In genomic region chr6:127160484-127160883, GRCh38 we compare ENCODE assay signal across 28 cellular contexts. TPM values are rescaled to one million over a fixed set of nuclear protein-coding genes. Genes with fewer than 3 reads are reported as not detected.
"Had no signal": no experiment of that assay in that cellular context is flagged by ENCODE, and none has a peak within 500 bp of the region (broad histone marks: within the 10 kb centered on the region; RNA-seq: fewer than 3 reads in every experiment).

No MANE protein-coding gene starts in this region.

- FAIRE-seq: islet of Langerhans, kidney, small intestine had no signal

- H3K27ac Mint-ChIP-seq: immature natural killer cell; naive thymus-derived CD4-positive, alpha-beta T cell; natural killer cell treated with Interleukin-12 subunit alpha and Interleukin-12 subunit beta and Interleukin-15 and Interleukin-18, amount 100 ng/mL, for 72 hours; progenitor cell of endocrine pancreas; stimulated activated effector memory CD8-positive, alpha-beta T cell treated with anti-CD3 and anti-CD28 coated beads, Interleukin-12 subunit alpha, Interleukin-12 subunit beta, amount 100 ng/mL, for 72 hours; stimulated activated naive CD8-positive, alpha-beta T cell treated with anti-CD3 and anti-CD28 coated beads, Interleukin-15, Interleukin-2, amounts not matched to agents 100 ng/mL and 50 ng/mL, for 24 hours had no signal

- H3K27me3 ChIP-seq: left lung, ovary, sigmoid colon, spleen, suprapubic skin, tibial artery, uterus had no signal

- H3K4me3 Mint-ChIP-seq: immature natural killer cell; naive thymus-derived CD4-positive, alpha-beta T cell; natural killer cell treated with Interleukin-12 subunit alpha and Interleukin-12 subunit beta and Interleukin-15 and Interleukin-18, amount 100 ng/mL, for 72 hours; stimulated activated effector memory CD8-positive, alpha-beta T cell treated with anti-CD3 and anti-CD28 coated beads, Interleukin-12 subunit alpha, Interleukin-12 subunit beta, amount 100 ng/mL, for 72 hours; stimulated activated naive CD8-positive, alpha-beta T cell treated with anti-CD3 and anti-CD28 coated beads, Interleukin-15, Interleukin-2, amounts not matched to agents 100 ng/mL and 50 ng/mL, for 24 hours had no signal

- H3K36me3 ChIP-seq: left lung, lower lobe of right lung, ovary, sigmoid colon, spleen, suprapubic skin, thoracic aorta, tibial artery, uterus had no signal

- H3K9me3 Mint-ChIP-seq: naive thymus-derived CD4-positive, alpha-beta T cell; stimulated activated effector memory CD8-positive, alpha-beta T cell treated with anti-CD3 and anti-CD28 coated beads, Interleukin-12 subunit alpha, Interleukin-12 subunit beta, amount 100 ng/mL, for 72 hours; stimulated activated naive CD8-positive, alpha-beta T cell treated with anti-CD3 and anti-CD28 coated beads, Interleukin-15, Interleukin-2, amounts not matched to agents 100 ng/mL and 50 ng/mL, for 24 hours had no signal

- H3K4me1 Mint-ChIP-seq: immature natural killer cell; naive thymus-derived CD4-positive, alpha-beta T cell; stimulated activated effector memory CD8-positive, alpha-beta T cell treated with anti-CD3 and anti-CD28 coated beads, Interleukin-12 subunit alpha, Interleukin-12 subunit beta, amount 100 ng/mL, for 72 hours had no signal

- H3K4me3 ChIP-seq: left lung, lower lobe of right lung, mucosa of descending colon, ovary, sigmoid colon, spleen, suprapubic skin, thoracic aorta, tibial artery, uterus had no signal

- ATAC-seq: left colon; left lung; lower lobe of right lung; mucosa of descending colon; naive thymus-derived CD4-positive, alpha-beta T cell; natural killer cell treated with Interleukin-12 subunit alpha and Interleukin-12 subunit beta and Interleukin-15 and Interleukin-18, amount 100 ng/mL, for 72 hours; right cardiac atrium; stimulated activated effector memory CD8-positive, alpha-beta T cell treated with anti-CD3 and anti-CD28 coated beads, Interleukin-12 subunit alpha, Interleukin-12 subunit beta, amount 100 ng/mL, for 72 hours had no signal

- H3K9me3 ChIP-seq: left lung, lower lobe of right lung, mucosa of descending colon, ovary, sigmoid colon, spleen, suprapubic skin, thoracic aorta, tibial artery, uterus had no signal

- H3K27ac ChIP-seq: left lung, lower lobe of right lung, ovary, sigmoid colon, spleen, suprapubic skin, thoracic aorta, tibial artery, uterus had no signal

- H3K36me3 Mint-ChIP-seq: immature natural killer cell; naive thymus-derived CD4-positive, alpha-beta T cell; natural killer cell treated with Interleukin-12 subunit alpha and Interleukin-12 subunit beta and Interleukin-15 and Interleukin-18, amount 100 ng/mL, for 72 hours; stimulated activated effector memory CD8-positive, alpha-beta T cell treated with anti-CD3 and anti-CD28 coated beads, Interleukin-12 subunit alpha, Interleukin-12 subunit beta, amount 100 ng/mL, for 72 hours had no signal

- DNase-seq: hypothalamus; immature natural killer cell; kidney; left colon; left lung; lower lobe of right lung; mammary epithelial cell; midbrain; mucosa of descending colon; naive thymus-derived CD4-positive, alpha-beta T cell; ovary; retina; right cardiac atrium; sigmoid colon; small intestine; spleen; stimulated activated CD4-positive, alpha-beta T cell treated with anti-CD3 and anti-CD28 coated beads, Interleukin-4, amount 100 ng/mL, for 24 hours; stimulated activated naive CD4-positive, alpha-beta T cell; tibial artery; trophoblast cell; uterus had no signal

- H3K4me1 ChIP-seq: left lung, lower lobe of right lung, sigmoid colon, spleen, suprapubic skin, tibial artery, uterus had no signal

- H3K27me3 Mint-ChIP-seq: progenitor cell of endocrine pancreas had no signal

RNA-seq across cellular contexts. Expression of gene RSPO3, which starts 42.0 kb away (rescaled TPM):
- total RNA-seq: mammary epithelial cell; naive thymus-derived CD4-positive, alpha-beta T cell; natural killer cell treated with Interleukin-12 subunit alpha and Interleukin-12 subunit beta and Interleukin-15 and Interleukin-18, amount 100 ng/mL, for 72 hours had no signal
- polyA plus RNA-seq: immature natural killer cell; mammary epithelial cell; naive thymus-derived CD4-positive, alpha-beta T cell had no signal
